Comparison of ENCODE assay signal across 9 cellular contexts in the genomic region with DNA sequence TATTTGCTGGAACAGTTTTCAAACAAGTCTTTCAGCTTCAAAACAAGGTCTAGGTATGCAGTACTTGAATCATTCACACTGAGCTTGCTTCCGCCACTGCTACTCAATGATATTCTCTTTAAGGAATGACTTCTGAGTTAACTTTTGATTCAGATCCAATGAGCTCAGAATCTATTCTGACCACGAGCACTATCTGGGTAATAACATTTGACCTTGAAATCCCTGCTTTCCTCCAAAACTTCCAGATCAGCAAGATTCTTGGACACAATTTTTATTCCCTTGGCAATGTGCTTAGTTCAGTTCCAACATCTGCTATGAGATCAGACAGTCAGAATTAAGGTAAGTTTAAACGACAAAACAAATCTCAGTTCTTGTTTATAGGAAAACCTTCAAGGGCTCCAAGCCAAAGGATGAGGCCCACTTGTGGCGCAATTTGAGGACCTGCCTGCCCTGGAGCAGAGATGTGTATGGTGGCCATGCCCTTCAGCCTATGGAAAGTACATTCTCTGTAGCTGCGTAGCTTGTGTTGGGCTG.
DNase-seq lines count a peak whose midpoint lies in the region; ATAC-seq and TF ChIP-seq lines count a peak whose summit lies in the region.
"Had no signal": no experiment of that assay in that cellular context is flagged by ENCODE, and none has a peak within 500 bp of the region (broad histone marks: within the 10 kb centered on the region; RNA-seq: fewer than 3 reads in every experiment).

No MANE protein-coding gene starts in this region.

- H3K27me3 Mint-ChIP-seq in activated CD4-positive, alpha-beta T cell treated with anti-CD3 and anti-CD28 coated beads, Interleukin-2, amount 10 ng/mL, durations not matched to agents 7 days and 5 days = no peaks in the 10 kb centered on the region

- peaks cover 44% of the 10 kb centered on the region for H3K36me3 Mint-ChIP-seq in activated CD4-positive, alpha-beta T cell treated with anti-CD3 and anti-CD28 coated beads, Interleukin-2, amount 10 ng/mL, durations not matched to agents 7 days and 5 days (ENCODE audit: low read depth)

- H3K4me3 Mint-ChIP-seq in activated CD4-positive, alpha-beta T cell treated with anti-CD3 and anti-CD28 coated beads, Interleukin-2, amount 10 ng/mL, durations not matched to agents 7 days and 5 days = peak overlapping the region; percentile 77

- H3K27ac Mint-ChIP-seq in activated CD4-positive, alpha-beta T cell treated with anti-CD3 and anti-CD28 coated beads, Interleukin-2, amount 10 ng/mL, durations not matched to agents 7 days and 5 days = peak overlapping the region; percentile 93

- peak overlapping the region; percentile 47 to 49 for H3K4me3 ChIP-seq in tibial artery

- no peaks in the 10 kb centered on the region for H3K36me3 ChIP-seq in tibial artery

- CTCF ChIA-PET in activated CD4-positive, alpha-beta T cell treated with anti-CD3 and anti-CD28 coated beads, Interleukin-2, amount 10 ng/mL, durations not matched to agents 7 days and 5 days (lab: Charles Lee) = interaction anchor here (0.8 to 2.1 kb wide), 8 partner anchors 8 to 199 kb away, joined by 3 to 7 read pairs (median 4); no protein-coding TSS in a partner anchor

- POLR2A ChIA-PET in activated CD4-positive, alpha-beta T cell treated with anti-CD3 and anti-CD28 coated beads, Interleukin-2, amount 10 ng/mL, durations not matched to agents 7 days and 5 days (lab: Charles Lee) = no interaction called here

- peaks cover 96% of the 10 kb centered on the region for H3K4me1 Mint-ChIP-seq in activated CD4-positive, alpha-beta T cell treated with anti-CD3 and anti-CD28 coated beads, Interleukin-2, amount 10 ng/mL, durations not matched to agents 7 days and 5 days

- ATAC-seq in GM18517 (IDR thresholded peaks at IDR 0.05; ENCODE audit: unreplicated experiment) = no peak

- H3K27ac ChIP-seq in layer of hippocampus (ENCODE audit: low read depth, low read length) (peak overlapping the region; percentile 69), tibial artery (peak overlapping the region; percentile 87 to 92)

- no peak for DNase-seq in activated CD4-positive, alpha-beta T cell treated with anti-CD3 and anti-CD28 coated beads, Interleukin-2, amount 10 ng/mL, durations not matched to agents 7 days and 5 days
- DNase-seq in activated CD4-positive, alpha-beta T cell treated with anti-CD3 and anti-CD28 coated beads, Interleukin-2, amount 50 U/mL, for 48 hours = no peak
- DNase-seq in astrocyte of the hippocampus (ENCODE audit: low read depth, low spot score) = peak; percentile 78
- no peak for DNase-seq in tibial artery
- no peak for DNase-seq in GM13977 (ENCODE audit: low spot score)
- DNase-seq in KG1 (lab: John Stamatoyannopoulos, UW) = no peak
- DNase-seq: NCI-H526 treated with DMSO at 0.1 percent for 48 hours had no signal

- intact Hi-C loops in tibial artery (cut with DNase I; ENCODE audit: low total_unique reads) = no loop called here

- no peaks in the 10 kb centered on the region for H3K9me3 Mint-ChIP-seq in activated CD4-positive, alpha-beta T cell treated with anti-CD3 and anti-CD28 coated beads, Interleukin-2, amount 10 ng/mL, durations not matched to agents 7 days and 5 days

- in situ Hi-C loops in GM13977 (cut with MboI; ENCODE audit: low pct_unique_long_range_greater_than_20kb, low sequenced_read_pairs, unreplicated experiment) = no loop called here

- no peak for TF ChIP-seq CTCF in tibial artery (IDR thresholded peaks at IDR 0.05)
- no peak for TF ChIP-seq CTCF in GM13977 (IDR thresholded peaks at IDR 0.05; ENCODE audit: extremely low read depth, insufficient read depth, missing control alignments)

- H3K4me1 ChIP-seq in tibial artery = peaks cover 15 to 100% (median 81%) of the 10 kb centered on the region in 4 donors

- H3K27me3 ChIP-seq in layer of hippocampus (ENCODE audit: control insufficient read depth, insufficient read depth, low read length) = no peaks in the 10 kb centered on the region
- no peaks in the 10 kb centered on the region for H3K27me3 ChIP-seq in tibial artery

- H3K9me3 ChIP-seq in tibial artery = no peaks in the 10 kb centered on the region
